In the genomic region with DNA sequence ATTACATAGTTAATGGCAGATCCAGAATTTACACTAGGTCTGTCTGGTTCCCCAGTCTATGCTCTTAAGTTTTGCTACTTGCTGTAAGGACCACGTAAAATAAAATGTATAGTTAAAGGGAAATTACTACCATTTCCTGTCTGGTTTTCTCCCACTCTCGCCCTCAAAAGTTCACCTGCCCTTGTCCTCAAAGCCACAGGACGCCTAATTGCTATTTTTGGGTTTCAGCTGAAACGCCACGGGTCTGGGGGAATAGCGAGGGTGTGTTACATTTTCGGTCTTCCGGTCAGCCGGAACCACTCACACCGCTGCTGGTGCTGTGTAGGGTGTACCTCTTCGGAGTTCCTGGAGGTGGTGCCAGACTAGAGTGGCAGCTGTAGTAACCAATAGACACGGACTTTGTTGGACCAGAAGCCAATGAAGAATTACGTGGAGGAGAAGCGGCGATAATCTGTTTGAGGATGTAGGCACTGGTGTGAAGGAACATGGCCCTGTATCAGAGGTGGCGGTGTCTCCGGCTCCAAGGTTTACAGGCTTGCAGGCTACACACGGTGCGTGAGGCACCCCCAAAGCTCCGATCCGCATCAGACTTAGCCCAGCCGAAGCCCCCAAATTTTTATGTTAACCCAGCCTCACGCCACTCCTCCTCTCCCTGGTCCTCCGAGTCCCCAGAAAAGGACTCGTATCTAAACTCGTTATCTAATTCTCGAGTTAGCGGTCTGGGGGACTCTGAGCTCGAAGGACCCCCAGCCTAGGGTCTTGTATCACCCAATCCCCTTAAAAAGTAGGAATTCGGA, we compare ENCODE assay signal across 1 cellular context.
TF ChIP-seq lines count a peak whose summit lies in the region.

A gene with protein sequence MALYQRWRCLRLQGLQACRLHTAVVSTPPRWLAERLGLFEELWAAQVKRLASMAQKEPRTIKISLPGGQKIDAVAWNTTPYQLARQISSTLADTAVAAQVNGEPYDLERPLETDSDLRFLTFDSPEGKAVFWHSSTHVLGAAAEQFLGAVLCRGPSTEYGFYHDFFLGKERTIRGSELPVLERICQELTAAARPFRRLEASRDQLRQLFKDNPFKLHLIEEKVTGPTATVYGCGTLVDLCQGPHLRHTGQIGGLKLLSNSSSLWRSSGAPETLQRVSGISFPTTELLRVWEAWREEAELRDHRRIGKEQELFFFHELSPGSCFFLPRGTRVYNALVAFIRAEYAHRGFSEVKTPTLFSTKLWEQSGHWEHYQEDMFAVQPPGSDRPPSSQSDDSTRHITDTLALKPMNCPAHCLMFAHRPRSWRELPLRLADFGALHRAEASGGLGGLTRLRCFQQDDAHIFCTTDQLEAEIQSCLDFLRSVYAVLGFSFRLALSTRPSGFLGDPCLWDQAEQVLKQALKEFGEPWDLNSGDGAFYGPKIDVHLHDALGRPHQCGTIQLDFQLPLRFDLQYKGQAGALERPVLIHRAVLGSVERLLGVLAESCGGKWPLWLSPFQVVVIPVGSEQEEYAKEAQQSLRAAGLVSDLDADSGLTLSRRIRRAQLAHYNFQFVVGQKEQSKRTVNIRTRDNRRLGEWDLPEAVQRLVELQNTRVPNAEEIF (plus strand): TSS at position 454 of the 797 bp plus-strand sequence. CDS start 32 bp downstream, at position 486.

TF ChIP-seq in GM12878, 131 proteins besides CTCF, POLR2A, EP300 and RAD21 (continued from another document and continues in another):
- TF ChIP-seq, protein P1, sequence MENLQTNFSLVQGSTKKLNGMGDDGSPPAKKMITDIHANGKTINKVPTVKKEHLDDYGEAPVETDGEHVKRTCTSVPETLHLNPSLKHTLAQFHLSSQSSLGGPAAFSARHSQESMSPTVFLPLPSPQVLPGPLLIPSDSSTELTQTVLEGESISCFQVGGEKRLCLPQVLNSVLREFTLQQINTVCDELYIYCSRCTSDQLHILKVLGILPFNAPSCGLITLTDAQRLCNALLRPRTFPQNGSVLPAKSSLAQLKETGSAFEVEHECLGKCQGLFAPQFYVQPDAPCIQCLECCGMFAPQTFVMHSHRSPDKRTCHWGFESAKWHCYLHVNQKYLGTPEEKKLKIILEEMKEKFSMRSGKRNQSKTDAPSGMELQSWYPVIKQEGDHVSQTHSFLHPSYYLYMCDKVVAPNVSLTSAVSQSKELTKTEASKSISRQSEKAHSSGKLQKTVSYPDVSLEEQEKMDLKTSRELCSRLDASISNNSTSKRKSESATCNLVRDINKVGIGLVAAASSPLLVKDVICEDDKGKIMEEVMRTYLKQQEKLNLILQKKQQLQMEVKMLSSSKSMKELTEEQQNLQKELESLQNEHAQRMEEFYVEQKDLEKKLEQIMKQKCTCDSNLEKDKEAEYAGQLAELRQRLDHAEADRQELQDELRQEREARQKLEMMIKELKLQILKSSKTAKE (IDR thresholded peaks at IDR 0.05; ENCODE audit: low read depth, poor library complexity, severe bottlenecking): peak; percentile 86
- TF ChIP-seq, protein P2, sequence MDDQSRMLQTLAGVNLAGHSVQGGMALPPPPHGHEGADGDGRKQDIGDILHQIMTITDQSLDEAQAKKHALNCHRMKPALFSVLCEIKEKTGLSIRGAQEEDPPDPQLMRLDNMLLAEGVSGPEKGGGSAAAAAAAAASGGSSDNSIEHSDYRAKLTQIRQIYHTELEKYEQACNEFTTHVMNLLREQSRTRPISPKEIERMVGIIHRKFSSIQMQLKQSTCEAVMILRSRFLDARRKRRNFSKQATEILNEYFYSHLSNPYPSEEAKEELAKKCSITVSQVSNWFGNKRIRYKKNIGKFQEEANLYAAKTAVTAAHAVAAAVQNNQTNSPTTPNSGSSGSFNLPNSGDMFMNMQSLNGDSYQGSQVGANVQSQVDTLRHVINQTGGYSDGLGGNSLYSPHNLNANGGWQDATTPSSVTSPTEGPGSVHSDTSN (IDR thresholded peaks at IDR 0.05; ENCODE audit: insufficient replicate concordance, low read depth, low read length): peak; percentile 99
- TF ChIP-seq IRF4 (IDR thresholded peaks at IDR 0.05; ENCODE audit: low read depth, low read length): peak; percentile 80
- TF ChIP-seq, protein P3, sequence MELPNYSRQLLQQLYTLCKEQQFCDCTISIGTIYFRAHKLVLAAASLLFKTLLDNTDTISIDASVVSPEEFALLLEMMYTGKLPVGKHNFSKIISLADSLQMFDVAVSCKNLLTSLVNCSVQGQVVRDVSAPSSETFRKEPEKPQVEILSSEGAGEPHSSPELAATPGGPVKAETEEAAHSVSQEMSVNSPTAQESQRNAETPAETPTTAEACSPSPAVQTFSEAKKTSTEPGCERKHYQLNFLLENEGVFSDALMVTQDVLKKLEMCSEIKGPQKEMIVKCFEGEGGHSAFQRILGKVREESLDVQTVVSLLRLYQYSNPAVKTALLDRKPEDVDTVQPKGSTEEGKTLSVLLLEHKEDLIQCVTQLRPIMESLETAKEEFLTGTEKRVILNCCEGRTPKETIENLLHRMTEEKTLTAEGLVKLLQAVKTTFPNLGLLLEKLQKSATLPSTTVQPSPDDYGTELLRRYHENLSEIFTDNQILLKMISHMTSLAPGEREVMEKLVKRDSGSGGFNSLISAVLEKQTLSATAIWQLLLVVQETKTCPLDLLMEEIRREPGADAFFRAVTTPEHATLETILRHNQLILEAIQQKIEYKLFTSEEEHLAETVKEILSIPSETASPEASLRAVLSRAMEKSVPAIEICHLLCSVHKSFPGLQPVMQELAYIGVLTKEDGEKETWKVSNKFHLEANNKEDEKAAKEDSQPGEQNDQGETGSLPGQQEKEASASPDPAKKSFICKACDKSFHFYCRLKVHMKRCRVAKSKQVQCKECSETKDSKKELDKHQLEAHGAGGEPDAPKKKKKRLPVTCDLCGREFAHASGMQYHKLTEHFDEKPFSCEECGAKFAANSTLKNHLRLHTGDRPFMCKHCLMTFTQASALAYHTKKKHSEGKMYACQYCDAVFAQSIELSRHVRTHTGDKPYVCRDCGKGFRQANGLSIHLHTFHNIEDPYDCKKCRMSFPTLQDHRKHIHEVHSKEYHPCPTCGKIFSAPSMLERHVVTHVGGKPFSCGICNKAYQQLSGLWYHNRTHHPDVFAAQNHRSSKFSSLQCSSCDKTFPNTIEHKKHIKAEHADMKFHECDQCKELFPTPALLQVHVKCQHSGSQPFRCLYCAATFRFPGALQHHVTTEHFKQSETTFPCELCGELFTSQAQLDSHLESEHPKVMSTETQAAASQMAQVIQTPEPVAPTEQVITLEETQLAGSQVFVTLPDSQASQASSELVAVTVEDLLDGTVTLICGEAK (IDR thresholded peaks at IDR 0.05; ENCODE audit: borderline replicate concordance): peak; percentile 99
- peak; percentile 88 for TF ChIP-seq POU2F2 (IDR thresholded peaks at IDR 0.05; ENCODE audit: borderline replicate concordance, low read depth, low read length)
- TF ChIP-seq, protein P4, sequence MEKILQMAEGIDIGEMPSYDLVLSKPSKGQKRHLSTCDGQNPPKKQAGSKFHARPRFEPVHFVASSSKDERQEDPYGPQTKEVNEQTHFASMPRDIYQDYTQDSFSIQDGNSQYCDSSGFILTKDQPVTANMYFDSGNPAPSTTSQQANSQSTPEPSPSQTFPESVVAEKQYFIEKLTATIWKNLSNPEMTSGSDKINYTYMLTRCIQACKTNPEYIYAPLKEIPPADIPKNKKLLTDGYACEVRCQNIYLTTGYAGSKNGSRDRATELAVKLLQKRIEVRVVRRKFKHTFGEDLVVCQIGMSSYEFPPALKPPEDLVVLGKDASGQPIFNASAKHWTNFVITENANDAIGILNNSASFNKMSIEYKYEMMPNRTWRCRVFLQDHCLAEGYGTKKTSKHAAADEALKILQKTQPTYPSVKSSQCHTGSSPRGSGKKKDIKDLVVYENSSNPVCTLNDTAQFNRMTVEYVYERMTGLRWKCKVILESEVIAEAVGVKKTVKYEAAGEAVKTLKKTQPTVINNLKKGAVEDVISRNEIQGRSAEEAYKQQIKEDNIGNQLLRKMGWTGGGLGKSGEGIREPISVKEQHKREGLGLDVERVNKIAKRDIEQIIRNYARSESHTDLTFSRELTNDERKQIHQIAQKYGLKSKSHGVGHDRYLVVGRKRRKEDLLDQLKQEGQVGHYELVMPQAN (conservative IDR thresholded peaks at IDR 0.05): no peak; the same call in none of the 2 replicates
- peak; percentile 72; the same call in 1 of the 2 replicates for TF ChIP-seq STAT1 (conservative IDR thresholded peaks at IDR 0.05)
- TF ChIP-seq, protein P5, sequence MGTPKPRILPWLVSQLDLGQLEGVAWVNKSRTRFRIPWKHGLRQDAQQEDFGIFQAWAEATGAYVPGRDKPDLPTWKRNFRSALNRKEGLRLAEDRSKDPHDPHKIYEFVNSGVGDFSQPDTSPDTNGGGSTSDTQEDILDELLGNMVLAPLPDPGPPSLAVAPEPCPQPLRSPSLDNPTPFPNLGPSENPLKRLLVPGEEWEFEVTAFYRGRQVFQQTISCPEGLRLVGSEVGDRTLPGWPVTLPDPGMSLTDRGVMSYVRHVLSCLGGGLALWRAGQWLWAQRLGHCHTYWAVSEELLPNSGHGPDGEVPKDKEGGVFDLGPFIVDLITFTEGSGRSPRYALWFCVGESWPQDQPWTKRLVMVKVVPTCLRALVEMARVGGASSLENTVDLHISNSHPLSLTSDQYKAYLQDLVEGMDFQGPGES (IDR thresholded peaks at IDR 0.05): peak; percentile 89
- no peak for TF ChIP-seq STAT3 (IDR thresholded peaks at IDR 0.05; ENCODE audit: low read depth, low read length)
- peak; percentile 90 for TF ChIP-seq KLF5 (IDR thresholded peaks at IDR 0.05; ENCODE audit: partially characterized antibody)
- TF ChIP-seq MEF2B (IDR thresholded peaks at IDR 0.05; ENCODE audit: partially characterized antibody, poor library complexity, severe bottlenecking): peak; percentile 95
- TF ChIP-seq, protein P6, sequence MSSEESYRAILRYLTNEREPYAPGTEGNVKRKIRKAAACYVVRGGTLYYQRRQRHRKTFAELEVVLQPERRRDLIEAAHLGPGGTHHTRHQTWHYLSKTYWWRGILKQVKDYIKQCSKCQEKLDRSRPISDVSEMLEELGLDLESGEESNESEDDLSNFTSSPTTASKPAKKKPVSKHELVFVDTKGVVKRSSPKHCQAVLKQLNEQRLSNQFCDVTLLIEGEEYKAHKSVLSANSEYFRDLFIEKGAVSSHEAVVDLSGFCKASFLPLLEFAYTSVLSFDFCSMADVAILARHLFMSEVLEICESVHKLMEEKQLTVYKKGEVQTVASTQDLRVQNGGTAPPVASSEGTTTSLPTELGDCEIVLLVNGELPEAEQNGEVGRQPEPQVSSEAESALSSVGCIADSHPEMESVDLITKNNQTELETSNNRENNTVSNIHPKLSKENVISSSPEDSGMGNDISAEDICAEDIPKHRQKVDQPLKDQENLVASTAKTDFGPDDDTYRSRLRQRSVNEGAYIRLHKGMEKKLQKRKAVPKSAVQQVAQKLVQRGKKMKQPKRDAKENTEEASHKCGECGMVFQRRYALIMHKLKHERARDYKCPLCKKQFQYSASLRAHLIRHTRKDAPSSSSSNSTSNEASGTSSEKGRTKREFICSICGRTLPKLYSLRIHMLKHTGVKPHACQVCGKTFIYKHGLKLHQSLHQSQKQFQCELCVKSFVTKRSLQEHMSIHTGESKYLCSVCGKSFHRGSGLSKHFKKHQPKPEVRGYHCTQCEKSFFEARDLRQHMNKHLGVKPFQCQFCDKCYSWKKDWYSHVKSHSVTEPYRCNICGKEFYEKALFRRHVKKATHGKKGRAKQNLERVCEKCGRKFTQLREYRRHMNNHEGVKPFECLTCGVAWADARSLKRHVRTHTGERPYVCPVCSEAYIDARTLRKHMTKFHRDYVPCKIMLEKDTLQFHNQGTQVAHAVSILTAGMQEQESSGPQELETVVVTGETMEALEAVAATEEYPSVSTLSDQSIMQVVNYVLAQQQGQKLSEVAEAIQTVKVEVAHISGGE (CRISPR knock-in tag; IDR thresholded peaks at IDR 0.05): peak; percentile 93
- no peak for TF ChIP-seq SMAD1 (IDR thresholded peaks at IDR 0.05; ENCODE audit: low read depth, partially characterized antibody)
- peak; percentile 84; the same call in 1 of the 2 replicates for TF ChIP-seq SMAD5 (IDR thresholded peaks at IDR 0.05; ENCODE audit: low read depth)
- TF ChIP-seq, protein P7, sequence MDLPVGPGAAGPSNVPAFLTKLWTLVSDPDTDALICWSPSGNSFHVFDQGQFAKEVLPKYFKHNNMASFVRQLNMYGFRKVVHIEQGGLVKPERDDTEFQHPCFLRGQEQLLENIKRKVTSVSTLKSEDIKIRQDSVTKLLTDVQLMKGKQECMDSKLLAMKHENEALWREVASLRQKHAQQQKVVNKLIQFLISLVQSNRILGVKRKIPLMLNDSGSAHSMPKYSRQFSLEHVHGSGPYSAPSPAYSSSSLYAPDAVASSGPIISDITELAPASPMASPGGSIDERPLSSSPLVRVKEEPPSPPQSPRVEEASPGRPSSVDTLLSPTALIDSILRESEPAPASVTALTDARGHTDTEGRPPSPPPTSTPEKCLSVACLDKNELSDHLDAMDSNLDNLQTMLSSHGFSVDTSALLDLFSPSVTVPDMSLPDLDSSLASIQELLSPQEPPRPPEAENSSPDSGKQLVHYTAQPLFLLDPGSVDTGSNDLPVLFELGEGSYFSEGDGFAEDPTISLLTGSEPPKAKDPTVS (IDR thresholded peaks at IDR 0.05; ENCODE audit: low read depth, low read length): peak; percentile 61; the same call in 1 of the 2 replicates
- TF ChIP-seq SPI1 (IDR thresholded peaks at IDR 0.05; ENCODE audit: borderline replicate concordance, insufficient read depth, low read depth, low read length): peak; percentile 7; the same call in 1 of the 2 replicates
- peak; percentile 94 for TF ChIP-seq CREM (IDR thresholded peaks at IDR 0.05; ENCODE audit: low read depth)
- TF ChIP-seq IKZF1 (conservative IDR thresholded peaks at IDR 0.05): peak; percentile 84
- peak; percentile 81; the same call in 1 of the 2 replicates for TF ChIP-seq ZNF207 (IDR thresholded peaks at IDR 0.05; ENCODE audit: borderline replicate concordance)
- TF ChIP-seq RBBP5 (conservative IDR thresholded peaks at IDR 0.05): no peak
- TF ChIP-seq NFIC (IDR thresholded peaks at IDR 0.05; ENCODE audit: low read depth, low read length): 0 out of 2 replicates have a peak, but pooled peaks have one; percentile 56
- TF ChIP-seq MTA3 (IDR thresholded peaks at IDR 0.05; ENCODE audit: borderline replicate concordance, low read length): peak; percentile 67; the same call in 1 of the 2 replicates
- peak; percentile 93 for TF ChIP-seq RUNX3 (IDR thresholded peaks at IDR 0.05; ENCODE audit: low read length)
- TF ChIP-seq, protein P8, sequence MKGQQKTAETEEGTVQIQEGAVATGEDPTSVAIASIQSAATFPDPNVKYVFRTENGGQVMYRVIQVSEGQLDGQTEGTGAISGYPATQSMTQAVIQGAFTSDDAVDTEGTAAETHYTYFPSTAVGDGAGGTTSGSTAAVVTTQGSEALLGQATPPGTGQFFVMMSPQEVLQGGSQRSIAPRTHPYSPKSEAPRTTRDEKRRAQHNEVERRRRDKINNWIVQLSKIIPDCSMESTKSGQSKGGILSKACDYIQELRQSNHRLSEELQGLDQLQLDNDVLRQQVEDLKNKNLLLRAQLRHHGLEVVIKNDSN (IDR thresholded peaks at IDR 0.05; ENCODE audit: borderline replicate concordance, extremely low read length, insufficient read depth, low read depth, low read length): no peak
